ENCODE assay signal across 6 cellular contexts in the genomic region with DNA sequence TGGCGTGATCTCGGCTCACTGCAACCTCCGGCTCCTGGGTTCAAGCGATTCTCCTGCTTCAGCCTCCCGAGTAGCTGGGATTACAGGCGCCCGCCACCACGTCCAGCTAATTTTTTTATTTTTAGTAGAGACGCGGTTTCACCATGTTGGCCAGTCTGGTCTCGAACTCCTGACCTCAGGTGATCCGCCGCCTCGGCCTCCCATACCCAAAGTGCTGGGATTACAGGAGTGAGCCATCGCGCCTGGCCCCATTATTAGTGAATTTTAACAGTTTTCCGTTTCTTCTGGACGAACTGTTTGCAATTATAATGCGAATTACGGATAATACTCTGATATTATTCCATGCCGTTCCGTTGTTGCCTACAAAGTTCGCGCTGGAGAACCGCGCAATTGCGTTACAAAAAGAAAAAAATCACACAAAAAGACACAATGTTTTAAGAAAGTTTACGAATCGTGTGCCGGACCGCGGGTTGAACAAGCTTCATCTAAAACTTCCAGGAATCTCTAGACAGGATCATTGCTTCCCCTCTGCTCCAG. TPM values are rescaled to one million over a fixed set of nuclear protein-coding genes. Genes with fewer than 3 reads are reported as not detected.
DNase-seq lines count a peak whose midpoint lies in the region; TF ChIP-seq lines count a peak whose summit lies in the region.
"Not testable (repeated sequence)": the region's sequence is repeated elsewhere in the genome, so short reads cannot be mapped to it uniquely, and the experiment has no call there.

No MANE protein-coding gene starts in this region.

- not testable (repeated sequence) for H3K9me3 ChIP-seq in HUES64 (ENCODE audit: insufficient read depth, low read depth, low read length); prostate gland

- not testable (repeated sequence) for DNase-seq in activated CD4-positive, alpha-beta memory T cell treated with anti-CD3 and anti-CD28 coated beads, Interleukin-2, amount 10 ng/mL, durations not matched to agents 7 days and 5 days; dorsolateral prefrontal cortex; kidney epithelial cell (ENCODE audit: low read depth); prostate gland (ENCODE audit: low spot score)

- not testable (repeated sequence) for TF ChIP-seq POLR2A in prostate gland (IDR thresholded peaks at IDR 0.05)

- POLR2A ChIA-PET in activated CD4-positive, alpha-beta memory T cell treated with anti-CD3 and anti-CD28 coated beads, Interleukin-2, amount 10 ng/mL, durations not matched to agents 7 days and 5 days (lab: Charles Lee) = interaction anchor here (0.6 to 5.4 kb wide), 21 partner anchors 8 to 133 kb away, joined by 3 to 50 read pairs (median 6); partner anchors contain the start of genes MARCHF2, MYO1F, NDUFA7 and RAB11B

- peak overlapping the region; percentile 90 for H3K4me3 Mint-ChIP-seq in activated CD4-positive, alpha-beta memory T cell treated with anti-CD3 and anti-CD28 coated beads, Interleukin-2, amount 10 ng/mL, durations not matched to agents 7 days and 5 days

- intact Hi-C loops in dorsolateral prefrontal cortex (cut with DNase I) (loop anchor here (1.0 to 2.0 kb wide), 2 partner anchors 31 to 61 kb away; partner anchors contain the start of gene MARCHF2 (in 1 of the 2)), prostate gland (cut with DNase I) (loop anchor here (2.0 kb wide), 1 partner anchor 31 kb away; the partner anchor contains the start of gene MARCHF2)

- not testable (repeated sequence) for TF ChIP-seq CTCF in 22Rv1 (IDR thresholded peaks at IDR 0.05); dorsolateral prefrontal cortex (IDR thresholded peaks at IDR 0.05 in 54 of 56, conservative IDR thresholded peaks at IDR 0.05 in 2 of 56; ENCODE audit: low read depth in 1 of 56, partially characterized antibody in 56 of 56); kidney epithelial cell (IDR thresholded peaks at IDR 0.05; ENCODE audit: insufficient read depth, low read length, poor library complexity, severe bottlenecking); prostate gland (IDR thresholded peaks at IDR 0.05)

- H3K27me3 Mint-ChIP-seq in activated CD4-positive, alpha-beta memory T cell treated with anti-CD3 and anti-CD28 coated beads, Interleukin-2, amount 10 ng/mL, durations not matched to agents 7 days and 5 days = not testable (repeated sequence)

- H3K27me3 ChIP-seq in HUES64 (ENCODE audit: insufficient read depth, low read length); dorsolateral prefrontal cortex; kidney epithelial cell (ENCODE audit: control insufficient read depth, insufficient read depth, low read length); prostate gland (replicated peaks; ENCODE audit: insufficient read depth): not testable (repeated sequence)

- H3K27ac ChIP-seq in 22Rv1 (peak overlapping the region; percentile 86), HUES64 (ENCODE audit: low read depth, low read length) (peak overlapping the region; percentile 87), dorsolateral prefrontal cortex (peak overlapping the region in 58 of 59 donors; percentile 49 to 99 (median 93)), prostate gland (peak overlapping the region; percentile 95 to 98)

- H3K36me3 ChIP-seq in HUES64 (ENCODE audit: insufficient read depth, low read length) = peaks cover 22% of the 10 kb centered on the region
- not testable (repeated sequence) for H3K36me3 ChIP-seq in kidney epithelial cell (ENCODE audit: control insufficient read depth, insufficient read depth, low read length); prostate gland

- H3K27ac Mint-ChIP-seq in activated CD4-positive, alpha-beta memory T cell treated with anti-CD3 and anti-CD28 coated beads, Interleukin-2, amount 10 ng/mL, durations not matched to agents 7 days and 5 days = peak overlapping the region; percentile 96

- H3K4me3 ChIP-seq in HUES64 (ENCODE audit: low read length) = peak overlapping the region; percentile 89
- peak overlapping the region; percentile 47 to 100 (median 98) for H3K4me3 ChIP-seq in dorsolateral prefrontal cortex
- peak overlapping the region; percentile 49 for H3K4me3 ChIP-seq in kidney epithelial cell (ENCODE audit: low read depth, low read length)
- peak overlapping the region; percentile 84 to 100 for H3K4me3 ChIP-seq in prostate gland

- H3K9me3 Mint-ChIP-seq in activated CD4-positive, alpha-beta memory T cell treated with anti-CD3 and anti-CD28 coated beads, Interleukin-2, amount 10 ng/mL, durations not matched to agents 7 days and 5 days = not testable (repeated sequence)

- CTCF ChIA-PET in activated CD4-positive, alpha-beta memory T cell treated with anti-CD3 and anti-CD28 coated beads, Interleukin-2, amount 10 ng/mL, durations not matched to agents 7 days and 5 days (lab: Charles Lee) = interaction anchor here (0.6 to 2.9 kb wide), 7 partner anchors 9 to 169 kb away, joined by 3 to 18 read pairs (median 4); partner anchors contain the start of genes MARCHF2 and ZNF414

- WGBS in HUES64 = 45% methylated on average over 32 of the region's 32 CpGs
- 30% methylated on average over 32 of the region's 32 CpGs for WGBS in prostate gland

- H3K9ac ChIP-seq in HUES64 (ENCODE audit: low read depth, low read length) = peak overlapping the region; percentile 99

- H3K4me1 ChIP-seq in HUES64 (ENCODE audit: insufficient read depth, low read length) (peaks cover 35% of the 10 kb centered on the region), prostate gland (replicated peaks) (peaks cover 17% of the 10 kb centered on the region)

- peaks cover 28% of the 10 kb centered on the region for H3K36me3 Mint-ChIP-seq in activated CD4-positive, alpha-beta memory T cell treated with anti-CD3 and anti-CD28 coated beads, Interleukin-2, amount 10 ng/mL, durations not matched to agents 7 days and 5 days (ENCODE audit: low read depth)

- H3K4me1 Mint-ChIP-seq in activated CD4-positive, alpha-beta memory T cell treated with anti-CD3 and anti-CD28 coated beads, Interleukin-2, amount 10 ng/mL, durations not matched to agents 7 days and 5 days = peaks cover 35% of the 10 kb centered on the region

RNA-seq across cellular contexts. Expression of gene HNRNPM, which starts 0.6 kb away (rescaled TPM):
- polyA plus RNA-seq in HUES64 (2013, experiment 1 of 2) = 364 TPM
- 312 TPM for polyA plus RNA-seq in HUES64 (2013, experiment 2 of 2)
- 100 to 1,000 TPM; 205 to 211 TPM for total RNA-seq in activated CD4-positive, alpha-beta memory T cell treated with anti-CD3 and anti-CD28 coated beads, Interleukin-2, amount 10 ng/mL, durations not matched to agents 7 days and 5 days
- 100 to 1,000 TPM in 119 of 120 experiments, 10 to 100 TPM in 1; 99.2 to 179 (median 128) TPM for total RNA-seq in dorsolateral prefrontal cortex
- total RNA-seq in kidney epithelial cell = 97.1 and 115 TPM in 2 replicates
- 100 to 1,000 TPM; 111 to 147 TPM for total RNA-seq in prostate gland

RNA-seq across cellular contexts. Expression of gene MARCHF2, which starts 31.1 kb away (rescaled TPM):
- 11.4 TPM for polyA plus RNA-seq in HUES64 (2013, experiment 1 of 2)
- polyA plus RNA-seq in HUES64 (2013, experiment 2 of 2) = 17.1 TPM
- total RNA-seq in activated CD4-positive, alpha-beta memory T cell treated with anti-CD3 and anti-CD28 coated beads, Interleukin-2, amount 10 ng/mL, durations not matched to agents 7 days and 5 days = 10 to 100 TPM; 20.6 to 20.8 TPM
- total RNA-seq in dorsolateral prefrontal cortex = 100 to 1,000 TPM in 17 of 120 experiments, 10 to 100 TPM in 103; 61.3 to 163 (median 86.8) TPM
- 75.0 and 95.9 TPM in 2 replicates for total RNA-seq in kidney epithelial cell
- total RNA-seq in prostate gland = 100 to 1,000 TPM; 119 to 163 TPM

RNA-seq across cellular contexts. Expression of gene RAB11B, which starts 54.0 kb away (rescaled TPM):
- 92.1 TPM for polyA plus RNA-seq in HUES64 (2013, experiment 1 of 2)
- polyA plus RNA-seq in HUES64 (2013, experiment 2 of 2) = 85.2 TPM
- 10 to 100 TPM; 90.9 to 93.7 TPM for total RNA-seq in activated CD4-positive, alpha-beta memory T cell treated with anti-CD3 and anti-CD28 coated beads, Interleukin-2, amount 10 ng/mL, durations not matched to agents 7 days and 5 days
- 100 to 1,000 TPM; 130 to 218 (median 167) TPM for total RNA-seq in dorsolateral prefrontal cortex
- total RNA-seq in kidney epithelial cell = 58.2 and 69.8 TPM in 2 replicates
- total RNA-seq in prostate gland = 100 to 1,000 TPM in 1 of 2 donors, 10 to 100 TPM in 1; 60.7 to 103 TPM

RNA-seq across cellular contexts. Expression of gene PRAM1, which starts 58.2 kb away (rescaled TPM):
- polyA plus RNA-seq in HUES64 (2013, experiment 1 of 2) = not detected
- 0.25 TPM for polyA plus RNA-seq in HUES64 (2013, experiment 2 of 2)
- under 1 TPM; 0.58 to 0.63 TPM for total RNA-seq in activated CD4-positive, alpha-beta memory T cell treated with anti-CD3 and anti-CD28 coated beads, Interleukin-2, amount 10 ng/mL, durations not matched to agents 7 days and 5 days
- total RNA-seq in dorsolateral prefrontal cortex (10 to 100 TPM in 19 of 120 experiments, 1 to 10 TPM in 101; 2.7 to 16.1 (median 6.3) TPM), kidney epithelial cell (0.50 TPM in 1 of 2 replicates, not detected in the other), prostate gland (1 to 10 TPM; 2.4 to 5.3 TPM)
